Comparison of ENCODE assay signal across 13 cellular contexts in genomic region chr4:113962719-113963274, GRCh38.
"Had no signal": no experiment of that assay in that cellular context is flagged by ENCODE, and none has a peak within 500 bp of the region (broad histone marks: within the 10 kb centered on the region; RNA-seq: fewer than 3 reads in every experiment).

No MANE protein-coding gene starts in this region.

- H3K9me3 ChIP-seq: gastrocnemius medialis, sigmoid colon, stomach had no signal

- H3K27me3 Mint-ChIP-seq: activated CD4-positive, alpha-beta memory T cell treated with anti-CD3 and anti-CD28 coated beads for 36 hours; activated naive CD4-positive, alpha-beta T cell treated with anti-CD3 and anti-CD28 coated beads, Interleukin-2, amount 10 ng/mL, durations not matched to agents 7 days and 5 days had no signal

- H3K36me3 Mint-ChIP-seq: activated naive CD4-positive, alpha-beta T cell treated with anti-CD3 and anti-CD28 coated beads, Interleukin-2, amount 10 ng/mL, durations not matched to agents 7 days and 5 days had no signal

- H3K4me1 ChIP-seq: parathyroid adenoma had no signal

- ATAC-seq: gastrocnemius medialis; heart right ventricle; naive thymus-derived CD8-positive, alpha-beta T cell had no signal

- DNase-seq: activated CD4-positive, alpha-beta memory T cell treated with anti-CD3 and anti-CD28 coated beads for 36 hours; activated naive CD4-positive, alpha-beta T cell treated with anti-CD3 and anti-CD28 coated beads, Interleukin-2, amount 10 ng/mL, durations not matched to agents 7 days and 5 days; activated T-cell treated with anti-CD3 and anti-CD28 coated beads, Interleukin-2, amount 50 U/mL, for 24 hours; gastrocnemius medialis; heart right ventricle; islet precursor cell; left ventricle myocardium inferior; naive thymus-derived CD8-positive, alpha-beta T cell; sigmoid colon; stimulated activated CD4-positive, alpha-beta T cell treated with anti-CD3 and anti-CD28 coated beads, Interleukin-1b, Interleukin-23, amount 100 ng/mL, for 48 hours; stomach had no signal

- H3K4me1 Mint-ChIP-seq: activated naive CD4-positive, alpha-beta T cell treated with anti-CD3 and anti-CD28 coated beads, Interleukin-2, amount 10 ng/mL, durations not matched to agents 7 days and 5 days; naive thymus-derived CD8-positive, alpha-beta T cell had no signal

- H3K27ac Mint-ChIP-seq: activated CD4-positive, alpha-beta memory T cell treated with anti-CD3 and anti-CD28 coated beads for 36 hours; activated naive CD4-positive, alpha-beta T cell treated with anti-CD3 and anti-CD28 coated beads, Interleukin-2, amount 10 ng/mL, durations not matched to agents 7 days and 5 days; activated T-cell treated with anti-CD3 and anti-CD28 coated beads, Interleukin-2, amount 50 U/mL, for 24 hours; T-helper 2 cell treated with Interferon-gamma antibody and Interleukin-4, amounts not matched to agents 5 μg/mL and 100 μg/mL, for 36 hours had no signal

- H3K27me3 ChIP-seq: gastrocnemius medialis, heart right ventricle, sigmoid colon, stomach had no signal

- H3K4me3 ChIP-seq: gastrocnemius medialis, heart right ventricle, left ventricle myocardium inferior, sigmoid colon, stomach had no signal

- H3K4me3 Mint-ChIP-seq: activated CD4-positive, alpha-beta memory T cell treated with anti-CD3 and anti-CD28 coated beads for 36 hours; activated naive CD4-positive, alpha-beta T cell treated with anti-CD3 and anti-CD28 coated beads, Interleukin-2, amount 10 ng/mL, durations not matched to agents 7 days and 5 days; activated T-cell treated with anti-CD3 and anti-CD28 coated beads, Interleukin-2, amount 50 U/mL, for 24 hours; naive thymus-derived CD8-positive, alpha-beta T cell; T-helper 2 cell treated with Interferon-gamma antibody and Interleukin-4, amounts not matched to agents 5 μg/mL and 100 μg/mL, for 36 hours had no signal

- H3K27ac ChIP-seq: gastrocnemius medialis, heart right ventricle, left ventricle myocardium inferior, parathyroid adenoma had no signal

- H3K36me3 ChIP-seq: gastrocnemius medialis, heart right ventricle, left ventricle myocardium inferior, sigmoid colon, stomach had no signal
